Comparison of ENCODE assay signal across 32 cellular contexts in genomic region chr16:8704098-8704497, GRCh38.
"Had no signal": no experiment of that assay in that cellular context is flagged by ENCODE, and none has a peak within 500 bp of the region (broad histone marks: within the 10 kb centered on the region; RNA-seq: fewer than 3 reads in every experiment).

No MANE protein-coding gene starts in this region.

- H3K27ac ChIP-seq: ascending aorta, cardiac muscle cell, VCaP had no signal

- ATAC-seq: activated CD4-positive, alpha-beta T cell treated with anti-CD3 and anti-CD28 coated beads for 36 hours; activated CD4-positive, CD25-positive, alpha-beta regulatory T cell treated with anti-CD3 and anti-CD28 coated beads, Interleukin-2, amount 50 U/mL, for 24 hours; activated CD8-positive, alpha-beta memory T cell treated with anti-CD3 and anti-CD28 coated beads, Interleukin-2, amount 10 ng/mL, durations not matched to agents 7 days and 5 days; activated CD8-positive, alpha-beta T cell treated with anti-CD3 and anti-CD28 coated beads, Interleukin-2, amount 10 ng/mL, durations not matched to agents 7 days and 5 days; activated naive CD8-positive, alpha-beta T cell treated with anti-CD3 and anti-CD28 coated beads, Interleukin-2, amount 50 U/mL, for 24 hours had no signal

- H3K9me3 ChIP-seq: ascending aorta had no signal

- H3K4me1 ChIP-seq: ascending aorta had no signal

- FAIRE-seq: bronchial epithelial cell, TTC549 had no signal

- H3K27me3 ChIP-seq: ascending aorta, cardiac muscle cell had no signal

- DNase-seq: activated CD4-positive, alpha-beta memory T cell treated with anti-CD3 and anti-CD28 coated beads, Interleukin-2, amount 10 ng/mL, durations not matched to agents 7 days and 5 days; activated CD4-positive, alpha-beta T cell treated with anti-CD3 and anti-CD28 coated beads for 1 hour; activated CD4-positive, alpha-beta T cell treated with anti-CD3 and anti-CD28 coated beads for 36 hours; activated CD4-positive, alpha-beta T cell treated with anti-CD3 and anti-CD28 coated beads for 48 hours; activated CD4-positive, alpha-beta T cell treated with anti-CD3 and anti-CD28 coated beads, Interleukin-2, amount 10 ng/mL, durations not matched to agents 7 days and 5 days; activated CD4-positive, alpha-beta T cell treated with anti-CD3 and anti-CD28 coated beads, Interleukin-2, amount 50 U/mL, for 48 hours; activated CD4-positive, CD25-positive, alpha-beta regulatory T cell; activated CD8-positive, alpha-beta memory T cell treated with anti-CD3 and anti-CD28 coated beads for 24 hours; activated CD8-positive, alpha-beta memory T cell treated with anti-CD3 and anti-CD28 coated beads, Interleukin-2, amount 10 ng/mL, durations not matched to agents 7 days and 5 days; activated CD8-positive, alpha-beta memory T cell treated with anti-CD3 and anti-CD28 coated beads, Interleukin-2, amount 50 U/mL, for 48 hours; activated CD8-positive, alpha-beta T cell treated with anti-CD3 and anti-CD28 coated beads, Interleukin-2, amount 10 ng/mL, durations not matched to agents 7 days and 5 days; activated effector memory CD4-positive, alpha-beta T cell treated with Interleukin-2 at 50 U/mL for 16 hours; activated gamma-delta T cell; activated naive CD4-positive, alpha-beta T cell treated with anti-CD3 and anti-CD28 coated beads, Interleukin-2, amount 10 ng/mL, durations not matched to agents 7 days and 5 days; activated naive CD4-positive, alpha-beta T cell treated with Interleukin-2 at 50 U/mL for 16 hours; activated naive CD8-positive, alpha-beta T cell treated with anti-CD3 and anti-CD28 coated beads, Interleukin-2, amount 10 ng/mL, durations not matched to agents 7 days and 5 days; activated naive CD8-positive, alpha-beta T cell treated with anti-CD3 and anti-CD28 coated beads, Interleukin-2, amount 50 U/mL, for 24 hours; activated T-cell treated with anti-CD3 and anti-CD28 coated beads, Interleukin-2, amount 50 U/mL, for 24 hours; activated T-cell treated with anti-CD3 and anti-CD28 coated beads, Interleukin-2, amount 50 U/mL, for 48 hours; amygdala; anterior cingulate cortex; caudate nucleus; cerebellar nuclear complex; T-helper 1 cell; T-helper 2 cell; T-helper 9 cell had no signal

- H3K4me3 ChIP-seq: ascending aorta, cardiac muscle cell had no signal

- H3K36me3 ChIP-seq: cardiac muscle cell had no signal
